ENCODE assay signal across 21 cellular contexts in genomic region chr17:31460226-31460721, GRCh38.
DNase-seq lines count a peak whose midpoint lies in the region; ATAC-seq, FAIRE-seq and TF ChIP-seq lines count a peak whose summit lies in the region.
"Had no signal": no experiment of that assay in that cellular context is flagged by ENCODE, and none has a peak within 500 bp of the region (broad histone marks: within the 10 kb centered on the region; RNA-seq: fewer than 3 reads in every experiment).

No MANE protein-coding gene starts in this region.

- TF ChIP-seq POLR2A in heart left ventricle (IDR thresholded peaks at IDR 0.05) (no peak), HepG2 (IDR thresholded peaks at IDR 0.05; ENCODE audit: insufficient read depth in 1 of 2, low read depth in 2 of 2, low read length in 2 of 2) (no peak), right lobe of liver (IDR thresholded peaks at IDR 0.05) (no peak)

- H3K4me3 ChIP-seq in heart right ventricle: no peak overlapping the region
- H3K4me3 ChIP-seq in heart left ventricle: no peak overlapping the region
- H3K4me3 ChIP-seq in HepG2 (replicated peaks in 1 of 3; ENCODE audit: insufficient read depth in 1 of 3, low read depth in 2 of 3, low read length in 3 of 3): no peak overlapping the region
- no peak overlapping the region for H3K4me3 ChIP-seq in right lobe of liver
- H3K4me3 ChIP-seq: A549; BLaER1 treated with 17β-estradiol and CSF1 and Interleukin-3, amounts not matched to agents 10 nM and 100 nM had no signal

- 57 to 62% methylated on average over 6 of the region's 6 CpGs for WGBS in heart right ventricle, 2 donors
- 55 to 65% (median 59%) methylated on average over 6 of the region's 6 CpGs for WGBS in heart left ventricle, 4 donors
- WGBS in HepG2 (ENCODE audit: low lambda C conversion rate): 12% methylated on average over 6 of the region's 6 CpGs
- WGBS in right lobe of liver (ENCODE audit: insufficient coverage, low coverage, low lambda C conversion rate, missing lambda C conversion rate): 41% methylated on average over 6 of the region's 6 CpGs

- CTCF ChIA-PET in HepG2 (lab: Yijun Ruan, JAX; ENCODE audit: low intra/inter-chr PET ratio, low total read pairs): no interaction called here

- H3K9ac ChIP-seq in HepG2 (ENCODE audit: insufficient read depth, low read depth, low read length): no peak overlapping the region
- H3K9ac ChIP-seq: BLaER1 treated with 17β-estradiol and CSF1 and Interleukin-3, amounts not matched to agents 10 nM and 100 nM had no signal

- H3K36me3 ChIP-seq in heart right ventricle (no peaks in the 10 kb centered on the region), heart left ventricle (no peaks in the 10 kb centered on the region), HepG2 (replicated peaks in 1 of 2; ENCODE audit: control insufficient read depth in 1 of 2, insufficient read depth in 2 of 2, low read length in 2 of 2) (no peaks in the 10 kb centered on the region), right lobe of liver (no peaks in the 10 kb centered on the region)
- H3K36me3 ChIP-seq: BLaER1 treated with 17β-estradiol and CSF1 and Interleukin-3, amounts not matched to agents 10 nM and 100 nM had no signal

- POLR2A ChIA-PET in HepG2 (lab: Yijun Ruan, JAX): interaction anchor here (1.7 kb wide), 1 partner anchor 8 kb away, joined by 4 read pairs; no protein-coding TSS in a partner anchor

- ATAC-seq in Right ventricle myocardium inferior (peak; percentile 68), heart right ventricle (no peak), heart left ventricle (peak in 3 of 4 donors; percentile 37 to 47 (median 41)), HepG2 (peak; percentile 16), right lobe of liver (no peak), GM18870 (IDR thresholded peaks at IDR 0.05; ENCODE audit: unreplicated experiment) (no peak)
- ATAC-seq: A549; CD8-positive, alpha-beta T cell had no signal

- DNase-seq in Right ventricle myocardium inferior (ENCODE audit: missing footprints) (no peak), heart right ventricle (no peak), heart left ventricle (no peak), cardiac septum (ENCODE audit: low spot score) (no peak), HepG2 (ENCODE audit: low spot score) (no peak), right lobe of liver (no peak), superior temporal gyrus (ENCODE audit: extremely low spot score) (peak; percentile 41)
- DNase-seq: AML-193; Caco-2; Calu3; CD4-positive, alpha-beta T cell; CD8-positive, alpha-beta T cell; DMS79 treated with DMSO at 0.1 percent for 48 hours; GF-D8 had no signal

- BruUV-seq in HepG2 (replicated peaks; lab: Mats Ljungman, UMichigan): no TSS peak

- no peak for TF ChIP-seq CTCF in heart right ventricle (IDR thresholded peaks at IDR 0.05)
- no peak for TF ChIP-seq CTCF in heart left ventricle (IDR thresholded peaks at IDR 0.05)
- no peak for TF ChIP-seq CTCF in HepG2 (CRISPR knock-in tag; IDR thresholded peaks at IDR 0.05)
- no peak for TF ChIP-seq CTCF in right lobe of liver (IDR thresholded peaks at IDR 0.05)

- H2AFZ ChIP-seq in HepG2 (ENCODE audit: low read length): no peak overlapping the region

- no peak for TF ChIP-seq EP300 in HepG2 (IDR thresholded peaks at IDR 0.05; ENCODE audit: low read depth in 2 of 2, low read length in 2 of 2)
- no peak for TF ChIP-seq EP300 in HepG2 (CRISPR knock-in tag; IDR thresholded peaks at IDR 0.05; ENCODE audit: borderline replicate concordance)

- no peak for TF ChIP-seq RAD21 in HepG2 (CRISPR knock-in tag; IDR thresholded peaks at IDR 0.05)

- H3K9me3 ChIP-seq in heart right ventricle: no peaks in the 10 kb centered on the region
- H3K9me3 ChIP-seq in heart left ventricle: no peaks in the 10 kb centered on the region
- no peaks in the 10 kb centered on the region for H3K9me3 ChIP-seq in HepG2 (ENCODE audit: low read length)
- no peaks in the 10 kb centered on the region for H3K9me3 ChIP-seq in right lobe of liver
- H3K9me3 ChIP-seq: A549; BLaER1 treated with 17β-estradiol and CSF1 and Interleukin-3, amounts not matched to agents 10 nM and 100 nM; Caco-2 had no signal

- in situ Hi-C loops in HepG2 (cut with HindIII; ENCODE audit: extremely low pct_ligation_motif_present, low pct_unique_long_range_greater_than_20kb): no loop called here

- H3K4me2 ChIP-seq in HepG2 (ENCODE audit: low read depth, low read length): peak overlapping the region; percentile 57; the same call in 1 of the 2 replicates
- H3K4me2 ChIP-seq: A549; BLaER1 treated with 17β-estradiol and CSF1 and Interleukin-3, amounts not matched to agents 10 nM and 100 nM had no signal

- no peaks in the 10 kb centered on the region for H4K20me1 ChIP-seq in HepG2 (ENCODE audit: insufficient read depth, low read length)
- H4K20me1 ChIP-seq: BLaER1 treated with 17β-estradiol and CSF1 and Interleukin-3, amounts not matched to agents 10 nM and 100 nM had no signal

- H3K79me2 ChIP-seq in HepG2 (ENCODE audit: insufficient read depth, low read length): no peaks in the 10 kb centered on the region

- no peak for FAIRE-seq in HepG2 (lab: Jason Lieb, UNC)
- FAIRE-seq: A549, D721Med, G401.6 had no signal

- H3K27me3 ChIP-seq in heart right ventricle (no peaks in the 10 kb centered on the region), heart left ventricle (no peaks in the 10 kb centered on the region), HepG2 (ENCODE audit: control insufficient read depth in 1 of 2, insufficient read depth in 2 of 2, low read length in 2 of 2) (no peaks in the 10 kb centered on the region), right lobe of liver (no peaks in the 10 kb centered on the region)
- H3K27me3 ChIP-seq: BLaER1 treated with 17β-estradiol and CSF1 and Interleukin-3, amounts not matched to agents 10 nM and 100 nM had no signal

- H3K4me1 ChIP-seq in heart right ventricle (peaks cover 0 to 8% (median 0%) of the 10 kb centered on the region in 9 donors), heart left ventricle (peaks cover 0 to 10% (median 0%) of the 10 kb centered on the region in 12 donors), HepG2 (ENCODE audit: insufficient read depth, low read length) (peaks cover 79% of the 10 kb centered on the region), right lobe of liver (no peaks in the 10 kb centered on the region)
- H3K4me1 ChIP-seq: A549 had no signal

- intact Hi-C loops in Right ventricle myocardium inferior (cut with DNase I) (no loop called here), heart right ventricle (cut with DNase I) (no loop called here), heart left ventricle (cut with DNase I) (loop anchor here in 1 of 10 donors (10.0 kb wide), 1 partner anchor 55 kb away; no protein-coding TSS in a partner anchor), cardiac septum (cut with DNase I) (no loop called here), HepG2 (cut with micrococcal nuclease; ENCODE audit: unreplicated experiment) (no loop called here), right lobe of liver (cut with DNase I) (no loop called here)

- no peak overlapping the region for H3K27ac ChIP-seq in heart right ventricle
- H3K27ac ChIP-seq in heart left ventricle: no peak overlapping the region
- H3K27ac ChIP-seq in HepG2 (ENCODE audit: extremely low read length, insufficient read depth, low read length): no peak overlapping the region
- no peak overlapping the region for H3K27ac ChIP-seq in right lobe of liver
- H3K27ac ChIP-seq: 22Rv1; A549; BLaER1 treated with 17β-estradiol and CSF1 and Interleukin-3, amounts not matched to agents 10 nM and 100 nM; C4-2B had no signal

TF ChIP-seq in HepG2, 621 proteins besides CTCF, POLR2A, EP300 and RAD21:
- TF ChIP-seq, protein P1, sequence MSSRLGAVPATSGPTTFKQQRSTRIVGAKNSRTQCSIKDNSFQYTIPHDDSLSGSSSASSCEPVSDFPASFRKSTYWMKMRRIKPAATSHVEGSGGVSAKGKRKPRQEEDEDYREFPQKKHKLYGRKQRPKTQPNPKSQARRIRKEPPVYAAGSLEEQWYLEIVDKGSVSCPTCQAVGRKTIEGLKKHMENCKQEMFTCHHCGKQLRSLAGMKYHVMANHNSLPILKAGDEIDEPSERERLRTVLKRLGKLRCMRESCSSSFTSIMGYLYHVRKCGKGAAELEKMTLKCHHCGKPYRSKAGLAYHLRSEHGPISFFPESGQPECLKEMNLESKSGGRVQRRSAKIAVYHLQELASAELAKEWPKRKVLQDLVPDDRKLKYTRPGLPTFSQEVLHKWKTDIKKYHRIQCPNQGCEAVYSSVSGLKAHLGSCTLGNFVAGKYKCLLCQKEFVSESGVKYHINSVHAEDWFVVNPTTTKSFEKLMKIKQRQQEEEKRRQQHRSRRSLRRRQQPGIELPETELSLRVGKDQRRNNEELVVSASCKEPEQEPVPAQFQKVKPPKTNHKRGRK (CRISPR knock-in tag; IDR thresholded peaks at IDR 0.05): no peak
- TF ChIP-seq HNF4A (CRISPR knock-in tag; IDR thresholded peaks at IDR 0.05) (peak; percentile 50), KLF9 (CRISPR knock-in tag; IDR thresholded peaks at IDR 0.05; ENCODE audit: low read depth) (no peak), ZNF629 (CRISPR knock-in tag; conservative IDR thresholded peaks at IDR 0.05) (peak; percentile 88), HNF4G (IDR thresholded peaks at IDR 0.05; ENCODE audit: borderline replicate concordance, low read depth, low read length) (peak; percentile 44; the same call in 1 of the 2 replicates), HNF4G (CRISPR knock-in tag; IDR thresholded peaks at IDR 0.05; ENCODE audit: borderline replicate concordance, low read depth) (no peak)

Comparison
In these comparisons a context has a peak if more than half of its experiments do, and no peak if none do; other contexts are left out.
1. ATAC-seq: peak in Right ventricle myocardium inferior (single experiment), heart left ventricle (3 of 4) and HepG2 (single experiment); none in heart right ventricle (0 of 8), right lobe of liver (0 of 4) and GM18870 (single experiment).